In genomic region chr16:24572069-24572468, GRCh38 we compare ENCODE assay signal across 18 cellular contexts.
"Had no signal": no experiment of that assay in that cellular context is flagged by ENCODE, and none has a peak within 500 bp of the region (broad histone marks: within the 10 kb centered on the region; RNA-seq: fewer than 3 reads in every experiment).

No MANE protein-coding gene starts in this region.

- H3K4me1 Mint-ChIP-seq: activated CD4-positive, alpha-beta memory T cell treated with anti-CD3 and anti-CD28 coated beads, Interleukin-2, amount 10 ng/mL, durations not matched to agents 7 days and 5 days; nephron; stimulated activated memory B cell treated with anti-CD40 and anti-IgM and Interleukin-4, amounts not matched to agents 10 μg/mL and 1 μg/mL and 100 μg/mL, for 72 hours had no signal

- H3K36me3 ChIP-seq: uterus had no signal

- H3K9me3 ChIP-seq: transverse colon, uterus had no signal

- H3K9me3 Mint-ChIP-seq: T-helper 2 cell treated with Interferon-gamma antibody and Interleukin-4, amounts not matched to agents 5 μg/mL and 100 μg/mL, for 36 hours had no signal

- H3K4me1 ChIP-seq: spleen, transverse colon, uterus had no signal

- H3K4me3 ChIP-seq: spleen, transverse colon, uterus had no signal

- H3K4me3 Mint-ChIP-seq: activated CD4-positive, alpha-beta memory T cell treated with anti-CD3 and anti-CD28 coated beads, Interleukin-2, amount 10 ng/mL, durations not matched to agents 7 days and 5 days; activated naive CD8-positive, alpha-beta T cell; effector memory CD8-positive, alpha-beta T cell; nephron; stimulated activated memory B cell treated with anti-CD40 and anti-IgM and Interleukin-4, amounts not matched to agents 10 μg/mL and 1 μg/mL and 100 μg/mL, for 72 hours; T-helper 2 cell treated with Interferon-gamma antibody and Interleukin-4, amounts not matched to agents 5 μg/mL and 100 μg/mL, for 36 hours had no signal

- H3K27me3 Mint-ChIP-seq: activated CD4-positive, alpha-beta memory T cell treated with anti-CD3 and anti-CD28 coated beads, Interleukin-2, amount 10 ng/mL, durations not matched to agents 7 days and 5 days; activated naive CD8-positive, alpha-beta T cell; effector memory CD8-positive, alpha-beta T cell; stimulated activated memory B cell treated with anti-CD40 and anti-IgM and Interleukin-4, amounts not matched to agents 10 μg/mL and 1 μg/mL and 100 μg/mL, for 72 hours had no signal

- ATAC-seq: effector memory CD8-positive, alpha-beta T cell; stimulated activated memory B cell treated with anti-CD40 and anti-IgM and Interleukin-4, amounts not matched to agents 10 μg/mL and 1 μg/mL and 100 μg/mL, for 72 hours had no signal

- H3K27me3 ChIP-seq: spleen, transverse colon, uterus had no signal

- H3K27ac ChIP-seq: spleen, transverse colon, uterus had no signal

- DNase-seq: activated CD4-positive, alpha-beta memory T cell treated with anti-CD3 and anti-CD28 coated beads, Interleukin-2, amount 10 ng/mL, durations not matched to agents 7 days and 5 days; activated CD8-positive, alpha-beta memory T cell treated with anti-CD3 and anti-CD28 coated beads, Interleukin-2, amount 50 U/mL, for 48 hours; activated gamma-delta T cell treated with Interleukin-2 at 50 U/mL for 16 hours; dermis blood vessel endothelial cell; effector memory CD8-positive, alpha-beta T cell; foreskin fibroblast; mesenchymal stem cell; nucleus accumbens; spleen; stimulated activated CD4-positive, alpha-beta T cell treated with anti-CD3 and anti-CD28 coated beads, Interleukin-4, amount 100 ng/mL, for 4 hours; substantia nigra; SW 1271; transverse colon; uterus had no signal

- H3K27ac Mint-ChIP-seq: activated CD4-positive, alpha-beta memory T cell treated with anti-CD3 and anti-CD28 coated beads, Interleukin-2, amount 10 ng/mL, durations not matched to agents 7 days and 5 days; activated naive CD8-positive, alpha-beta T cell; nephron; stimulated activated memory B cell treated with anti-CD40 and anti-IgM and Interleukin-4, amounts not matched to agents 10 μg/mL and 1 μg/mL and 100 μg/mL, for 72 hours; T-helper 2 cell treated with Interferon-gamma antibody and Interleukin-4, amounts not matched to agents 5 μg/mL and 100 μg/mL, for 36 hours had no signal
